In genomic region chr4:151753056-151753455, GRCh38 we compare ENCODE assay signal across 18 cellular contexts. TPM values are rescaled to one million over a fixed set of nuclear protein-coding genes. Genes with fewer than 3 reads are reported as not detected.
DNase-seq lines count a peak whose midpoint lies in the region; ATAC-seq and TF ChIP-seq lines count a peak whose summit lies in the region.
"Had no signal": no experiment of that assay in that cellular context is flagged by ENCODE, and none has a peak within 500 bp of the region (broad histone marks: within the 10 kb centered on the region; RNA-seq: fewer than 3 reads in every experiment).

No MANE protein-coding gene starts in this region.

- no peaks in the 10 kb centered on the region for H3K79me1 ChIP-seq in IMR-90 (ENCODE audit: low read depth in 1 of 2, low read length in 2 of 2)

- H3K14ac ChIP-seq in IMR-90 (replicated peaks; ENCODE audit: low read depth, low read length) = no peak overlapping the region

- no peak overlapping the region for H3K4ac ChIP-seq in IMR-90 (ENCODE audit: low read depth, low read length)

- H2AK5ac ChIP-seq in IMR-90 (ENCODE audit: low read depth, low read length) = no peak overlapping the region

- H3K36me3 Mint-ChIP-seq in activated T-cell treated with anti-CD3 and anti-CD28 coated beads, Interleukin-2, amount 50 U/mL, for 24 hours (ENCODE audit: low read depth) = peaks cover 81% of the 10 kb centered on the region
- peaks cover 23% of the 10 kb centered on the region for H3K36me3 Mint-ChIP-seq in stimulated activated effector memory CD8-positive, alpha-beta T cell treated with anti-CD3 and anti-CD28 coated beads, Interleukin-12 subunit alpha, Interleukin-12 subunit beta, amount 100 ng/mL, for 72 hours

- no peak overlapping the region for H4K8ac ChIP-seq in IMR-90 (ENCODE audit: low read depth in 2 of 2, low read length in 2 of 2)

- no TSS peak for BruUV-seq in IMR-90 (replicated peaks; lab: Mats Ljungman, UMichigan)

- no peak overlapping the region for H2AFZ ChIP-seq in IMR-90 (replicated peaks; ENCODE audit: low read length, poor library complexity)

- no peak for TF ChIP-seq CTCF in IMR-90 (conservative IDR thresholded peaks at IDR 0.05; ENCODE audit: low read depth, low read length)
- TF ChIP-seq CTCF in choroid plexus epithelial cell (conservative IDR thresholded peaks at IDR 0.05; ENCODE audit: low read depth, low read length) = no peak

- H3K9me3 ChIP-seq in IMR-90 (ENCODE audit: control insufficient read depth, insufficient read depth, low read length) = no peaks in the 10 kb centered on the region
- H3K9me3 ChIP-seq: mucosa of descending colon, upper lobe of left lung had no signal

- no peaks in the 10 kb centered on the region for H3K27me3 Mint-ChIP-seq in activated T-cell treated with anti-CD3 and anti-CD28 coated beads, Interleukin-2, amount 50 U/mL, for 24 hours
- H3K27me3 Mint-ChIP-seq: CD4-positive, alpha-beta T cell; central memory CD8-positive, alpha-beta T cell; stimulated activated naive CD8-positive, alpha-beta T cell treated with anti-CD3 and anti-CD28 coated beads, Interleukin-15, Interleukin-2, amounts not matched to agents 100 ng/mL and 50 ng/mL, for 24 hours had no signal

- no peak overlapping the region for H4K91ac ChIP-seq in IMR-90 (ENCODE audit: insufficient read depth, low read depth, low read length)

- H3K18ac ChIP-seq in IMR-90 (ENCODE audit: low read depth, low read length) = no peak overlapping the region

- H3K9ac ChIP-seq in IMR-90 (ENCODE audit: low read depth, low read length) = no peak overlapping the region

- no peak overlapping the region for H2BK20ac ChIP-seq in IMR-90 (ENCODE audit: low read depth, low read length)

- in situ Hi-C loops in IMR-90 (cut with MboI; ENCODE audit: low sequenced_read_pairs) = no loop called here

- no peak overlapping the region for H3K27ac ChIP-seq in IMR-90 (ENCODE audit: insufficient read depth, low read length)
- H3K27ac ChIP-seq: upper lobe of left lung, VCaP had no signal

- H3K4me3 Mint-ChIP-seq in activated T-cell treated with anti-CD3 and anti-CD28 coated beads, Interleukin-2, amount 50 U/mL, for 24 hours = no peak overlapping the region
- H3K4me3 Mint-ChIP-seq in stimulated activated effector memory CD8-positive, alpha-beta T cell treated with anti-CD3 and anti-CD28 coated beads, Interleukin-12 subunit alpha, Interleukin-12 subunit beta, amount 100 ng/mL, for 72 hours = no peak overlapping the region
- H3K4me3 Mint-ChIP-seq: CD4-positive, alpha-beta T cell; central memory CD8-positive, alpha-beta T cell; stimulated activated naive CD8-positive, alpha-beta T cell treated with anti-CD3 and anti-CD28 coated beads, Interleukin-15, Interleukin-2, amounts not matched to agents 100 ng/mL and 50 ng/mL, for 24 hours had no signal

- H3K56ac ChIP-seq in IMR-90 (ENCODE audit: extremely low read depth, insufficient read depth, low read length) = no peak overlapping the region

- H3K27me3 ChIP-seq in IMR-90 (ENCODE audit: control insufficient read depth, insufficient read depth, low read length) = no peaks in the 10 kb centered on the region
- H3K27me3 ChIP-seq: upper lobe of left lung had no signal

- intact Hi-C loops in IMR-90 (cut with micrococcal nuclease) = no loop called here

- H3K4me1 Mint-ChIP-seq in activated T-cell treated with anti-CD3 and anti-CD28 coated beads, Interleukin-2, amount 50 U/mL, for 24 hours (ENCODE audit: low read depth) = peaks cover 11% of the 10 kb centered on the region
- H3K4me1 Mint-ChIP-seq in stimulated activated effector memory CD8-positive, alpha-beta T cell treated with anti-CD3 and anti-CD28 coated beads, Interleukin-12 subunit alpha, Interleukin-12 subunit beta, amount 100 ng/mL, for 72 hours = no peaks in the 10 kb centered on the region
- H3K4me1 Mint-ChIP-seq: central memory CD8-positive, alpha-beta T cell had no signal

- H4K20me1 ChIP-seq in IMR-90 (ENCODE audit: insufficient read depth, low read length) = no peaks in the 10 kb centered on the region

- POLR2A ChIA-PET in IMR-90 (lab: Charles Lee; ENCODE audit: unreplicated experiment) = no interaction called here

- no peak for DNase-seq in activated T-cell treated with anti-CD3 and anti-CD28 coated beads, Interleukin-2, amount 50 U/mL, for 24 hours
- DNase-seq in activated T-cell treated with anti-CD3 and anti-CD28 coated beads for 4 hours (no peak), IMR-90 (peak; percentile 38), choroid plexus epithelial cell (ENCODE audit: low read depth) (peak; percentile 6), SKM-1 treated with dmso at 0.1 percent for 144 hours (lab: John Stamatoyannopoulos, UW; ENCODE audit: unreplicated experiment) (no peak)
- no peak for DNase-seq in stimulated activated effector memory CD8-positive, alpha-beta T cell treated with anti-CD3 and anti-CD28 coated beads, Interleukin-12 subunit alpha, Interleukin-12 subunit beta, amount 100 ng/mL, for 72 hours (ENCODE audit: low spot score in 2 of 2)
- DNase-seq: CD4-positive, alpha-beta T cell; DMS79; left cardiac atrium; mucosa of descending colon; NCI-H1694 treated with DMSO at 0.1 percent for 48 hours; NCI-H446 treated with DMSO at 0.1 percent for 48 hours; upper lobe of left lung had no signal

- H3K27ac Mint-ChIP-seq in activated T-cell treated with anti-CD3 and anti-CD28 coated beads, Interleukin-2, amount 50 U/mL, for 24 hours = peak overlapping the region; percentile 17
- H3K27ac Mint-ChIP-seq in stimulated activated effector memory CD8-positive, alpha-beta T cell treated with anti-CD3 and anti-CD28 coated beads, Interleukin-12 subunit alpha, Interleukin-12 subunit beta, amount 100 ng/mL, for 72 hours = no peak overlapping the region
- H3K27ac Mint-ChIP-seq: CD4-positive, alpha-beta T cell; stimulated activated naive CD8-positive, alpha-beta T cell treated with anti-CD3 and anti-CD28 coated beads, Interleukin-15, Interleukin-2, amounts not matched to agents 100 ng/mL and 50 ng/mL, for 24 hours had no signal

- no peaks in the 10 kb centered on the region for H3K9me1 ChIP-seq in IMR-90 (ENCODE audit: insufficient read depth, low read length)

- peaks cover 2% of the 10 kb centered on the region; the same call in 1 of the 2 replicates for H3K4me1 ChIP-seq in IMR-90 (ENCODE audit: control insufficient read depth, insufficient read depth, low read length)
- H3K4me1 ChIP-seq: upper lobe of left lung had no signal

- dilution Hi-C loops in IMR-90 (cut with HindIII; ENCODE audit: low sequenced_read_pairs, unreplicated experiment) = no loop called here

- no peaks in the 10 kb centered on the region for H3K9me3 Mint-ChIP-seq in activated T-cell treated with anti-CD3 and anti-CD28 coated beads, Interleukin-2, amount 50 U/mL, for 24 hours
- H3K9me3 Mint-ChIP-seq in stimulated activated effector memory CD8-positive, alpha-beta T cell treated with anti-CD3 and anti-CD28 coated beads, Interleukin-12 subunit alpha, Interleukin-12 subunit beta, amount 100 ng/mL, for 72 hours = no peaks in the 10 kb centered on the region
- H3K9me3 Mint-ChIP-seq: CD4-positive, alpha-beta T cell; central memory CD8-positive, alpha-beta T cell; stimulated activated naive CD8-positive, alpha-beta T cell treated with anti-CD3 and anti-CD28 coated beads, Interleukin-15, Interleukin-2, amounts not matched to agents 100 ng/mL and 50 ng/mL, for 24 hours had no signal

- H2BK120ac ChIP-seq in IMR-90 (ENCODE audit: low read depth, low read length) = no peak overlapping the region

- ATAC-seq in IMR-90 (ENCODE audit: low read depth) = no peak
- ATAC-seq in stimulated activated effector memory CD8-positive, alpha-beta T cell treated with anti-CD3 and anti-CD28 coated beads, Interleukin-12 subunit alpha, Interleukin-12 subunit beta, amount 100 ng/mL, for 72 hours = peak; percentile 68
- no peak for ATAC-seq in HG03460 (IDR thresholded peaks at IDR 0.05; ENCODE audit: unreplicated experiment)
- no peak for ATAC-seq in HG02870 (IDR thresholded peaks at IDR 0.05; ENCODE audit: unreplicated experiment)
- ATAC-seq: left cardiac atrium, mucosa of descending colon had no signal

- no peak for TF ChIP-seq RAD21 in IMR-90 (IDR thresholded peaks at IDR 0.05; ENCODE audit: low read length)

- no peak overlapping the region for H3K4me2 ChIP-seq in IMR-90 (ENCODE audit: low read depth, low read length)

- no peak overlapping the region for H4K5ac ChIP-seq in IMR-90 (ENCODE audit: low read depth, low read length)

- H2BK5ac ChIP-seq in IMR-90 (ENCODE audit: low read depth, low read length, poor library complexity, severe bottlenecking) = no peak overlapping the region

- TF ChIP-seq POLR2A in IMR-90 (IDR thresholded peaks at IDR 0.05; ENCODE audit: low read depth, low read length) = no peak

- CTCF ChIA-PET in IMR-90 (lab: Yijun Ruan, JAX) = no interaction called here

- no peak overlapping the region for H2BK15ac ChIP-seq in IMR-90 (ENCODE audit: low read depth, low read length)

- H3K4me3 ChIP-seq in IMR-90 (ENCODE audit: insufficient read depth, low read depth, low read length) (no peak overlapping the region), choroid plexus epithelial cell (ENCODE audit: low read depth, low read length) (no peak overlapping the region)
- H3K4me3 ChIP-seq: mucosa of descending colon, upper lobe of left lung had no signal

- no peak overlapping the region for H2AK9ac ChIP-seq in IMR-90 (replicated peaks; ENCODE audit: low read depth, low read length, poor library complexity)

- WGBS in IMR-90 (ENCODE audit: extremely low coverage in 2 of 2, insufficient read length in 1 of 2), 2 experiments = 85% methylated on average over 3 of the region's 5 CpGs; no CpG with 5 or more reads in 1 of the 2 experiments

- no peak overlapping the region for H3K23ac ChIP-seq in IMR-90 (ENCODE audit: low read depth, low read length)

- peaks cover 4% of the 10 kb centered on the region; the same call in 1 of the 2 replicates for H3K36me3 ChIP-seq in IMR-90 (ENCODE audit: control insufficient read depth, insufficient read depth, low read length)

TF ChIP-seq in IMR-90, 13 proteins besides CTCF, POLR2A, EP300 and RAD21:
- TF ChIP-seq MXI1 (IDR thresholded peaks at IDR 0.05; ENCODE audit: borderline replicate concordance, low read depth, low read length) (no peak), BHLHE40 (IDR thresholded peaks at IDR 0.05; ENCODE audit: low read depth, low read length) (no peak), MAFK (IDR thresholded peaks at IDR 0.05; ENCODE audit: low read depth, low read length) (no peak), FOS (IDR thresholded peaks at IDR 0.05; ENCODE audit: low read depth, low read length) (no peak), RCOR1 (IDR thresholded peaks at IDR 0.05; ENCODE audit: insufficient replicate concordance, low read length) (no peak), SMC3 (IDR thresholded peaks at IDR 0.05; ENCODE audit: low read depth, low read length) (no peak), CEBPB (IDR thresholded peaks at IDR 0.05; ENCODE audit: low read depth, low read length) (no peak)
TF ChIP-seq in IMR-90: peak in this region for 0.

RNA-seq across cellular contexts. Expression of gene GATB, which starts 7.8 kb away (rescaled TPM):
- 20.3 TPM in 2 replicates for total RNA-seq in IMR-90 (2012; rRNA removed)
- 15.9 and 18.7 TPM in 2 replicates for polyA plus RNA-seq in IMR-90 (2012; rRNA removed)
- 8.5 and 14.0 TPM in 2 replicates for polyA plus RNA-seq in IMR-90 (2012; cell fraction: cytosol; rRNA removed)
- polyA plus RNA-seq in IMR-90 (2012; cell fraction: nucleus; rRNA removed; ENCODE audit: low replicate concordance) = 5.8 and 16.5 TPM in 2 replicates

Comparison
In these comparisons a context has a peak if more than half of its experiments do, and no peak if none do; other contexts are left out.
1. DNase-seq: peak in IMR-90 (single experiment) and choroid plexus epithelial cell (single experiment); none in activated T-cell treated with anti-CD3 and anti-CD28 coated beads, Interleukin-2, amount 50 U/mL, for 24 hours (single experiment), activated T-cell treated with anti-CD3 and anti-CD28 coated beads for 4 hours (single experiment), stimulated activated effector memory CD8-positive, alpha-beta T cell treated with anti-CD3 and anti-CD28 coated beads, Interleukin-12 subunit alpha, Interleukin-12 subunit beta, amount 100 ng/mL, for 72 hours (0 of 2) and SKM-1 treated with dmso at 0.1 percent for 144 hours (single experiment).